17 cellular contexts compared by ENCODE assay signal in the genomic region with DNA sequence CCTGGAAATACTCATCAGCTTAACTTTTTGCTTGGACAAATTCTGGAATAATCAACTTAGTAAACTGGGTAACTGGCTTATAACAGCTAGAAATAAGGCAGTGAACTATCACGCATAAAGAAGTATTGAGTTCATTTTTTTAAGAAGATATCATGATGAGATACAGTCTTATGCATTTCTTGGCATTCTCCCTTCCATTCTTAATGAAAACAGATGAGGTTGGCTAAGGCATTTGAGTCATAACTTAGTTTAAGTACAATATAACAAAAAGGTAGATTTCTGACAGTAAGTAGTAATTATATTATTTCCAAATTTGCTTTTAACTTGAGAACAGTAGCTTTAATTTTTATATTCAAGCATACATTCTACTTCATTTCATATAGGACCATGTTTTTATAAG. TPM values are rescaled to one million over a fixed set of nuclear protein-coding genes. Genes with fewer than 3 reads are reported as not detected.
"Had no signal": no experiment of that assay in that cellular context is flagged by ENCODE, and none has a peak within 500 bp of the region (broad histone marks: within the 10 kb centered on the region; RNA-seq: fewer than 3 reads in every experiment).

No MANE protein-coding gene starts in this region.

- H3K27me3 ChIP-seq: foreskin keratinocyte, hepatocyte had no signal

- H3K36me3 ChIP-seq: neutrophil had no signal

- H3K4me3 ChIP-seq: hepatocyte, lung had no signal

- H3K9me3 Mint-ChIP-seq: central memory CD8-positive, alpha-beta T cell; dendritic cell treated with granulocyte-macrophage colony-stimulating factor and Interleukin-4, amounts not matched to agents 40 ng/mL and 50 ng/mL, for 4 days; naive thymus-derived CD4-positive, alpha-beta T cell had no signal

- H3K4me1 Mint-ChIP-seq: central memory CD8-positive, alpha-beta T cell; naive thymus-derived CD4-positive, alpha-beta T cell had no signal

- H3K27ac ChIP-seq: foreskin keratinocyte, hepatocyte, neutrophil had no signal

- H3K4me2 ChIP-seq: hepatocyte had no signal

- DNase-seq: head of caudate nucleus; left colon; left ventricle myocardium superior; naive thymus-derived CD4-positive, alpha-beta T cell; posterior cingulate gyrus; small intestine; stimulated activated CD4-positive, alpha-beta T cell treated with anti-CD3 and anti-CD28 coated beads, Interleukin-12 subunit alpha, Interleukin-12 subunit beta, amount 100 ng/mL, for 4 hours; stimulated activated CD4-positive, alpha-beta T cell treated with anti-CD3 and anti-CD28 coated beads, Interleukin-2, amount 100 ng/mL, for 48 hours; stimulated activated naive CD4-positive, alpha-beta T cell treated with Interleukin-2 at 50 U/mL for 16 hours; trophoblast cell had no signal

- H2AFZ ChIP-seq: hepatocyte had no signal

- H3K27ac Mint-ChIP-seq: dendritic cell treated with granulocyte-macrophage colony-stimulating factor and Interleukin-4, amounts not matched to agents 40 ng/mL and 50 ng/mL, for 4 days; naive thymus-derived CD4-positive, alpha-beta T cell had no signal

- H3K36me3 Mint-ChIP-seq: naive thymus-derived CD4-positive, alpha-beta T cell had no signal

- H3K9me3 ChIP-seq: neutrophil had no signal

- H3K4me3 Mint-ChIP-seq: central memory CD8-positive, alpha-beta T cell; dendritic cell treated with granulocyte-macrophage colony-stimulating factor and Interleukin-4, amounts not matched to agents 40 ng/mL and 50 ng/mL, for 4 days; naive thymus-derived CD4-positive, alpha-beta T cell had no signal

- ATAC-seq: left colon; left ventricle myocardium superior; naive thymus-derived CD4-positive, alpha-beta T cell had no signal

RNA-seq across cellular contexts. Expression of a gene that starts 56.1 kb away (rescaled TPM):
- total RNA-seq: mononuclear cell; naive thymus-derived CD4-positive, alpha-beta T cell had no signal
- polyA plus RNA-seq: naive thymus-derived CD4-positive, alpha-beta T cell had no signal
